Comparison of ENCODE assay signal across 8 cellular contexts in genomic region chr3:42582474-42583070, GRCh38. TPM values are rescaled to one million over a fixed set of nuclear protein-coding genes. Genes with fewer than 3 reads are reported as not detected.
DNase-seq lines count a peak whose midpoint lies in the region; ATAC-seq and TF ChIP-seq lines count a peak whose summit lies in the region.

No MANE protein-coding gene starts in this region.

- POLR2A ChIA-PET in RWPE1 (lab: Yijun Ruan, JAX; ENCODE audit: low non-redundant PET): interaction anchor here (0.6 kb wide), 1 partner anchor 222 kb away, joined by 3 read pairs; no protein-coding TSS in a partner anchor

- WGBS in esophagus squamous epithelium, 2 donors: 0 to 3% methylated on average over 3 of the region's 3 CpGs
- 4 to 7% (median 5%) methylated on average over 3 of the region's 3 CpGs for WGBS in psoas muscle, 3 donors

- peak overlapping the region; percentile 95 for H3K27ac ChIP-seq in RWPE1
- H3K27ac ChIP-seq in esophagus squamous epithelium: peak overlapping the region; percentile 83 to 93 (median 88)
- H3K27ac ChIP-seq in psoas muscle: peak overlapping the region; percentile 85

- no peak for DNase-seq in GM12865 (ENCODE audit: low read depth)
- no peak for DNase-seq in RWPE1 (ENCODE audit: low spot score)
- DNase-seq in esophagus squamous epithelium (lab: John Stamatoyannopoulos, UW): no peak
- no peak for DNase-seq in psoas muscle
- no peak for DNase-seq in stimulated activated CD4-positive, alpha-beta T cell treated with anti-CD3 and anti-CD28 coated beads, Interleukin-2, amount 100 ng/mL, for 48 hours
- DNase-seq in HUDEP-2 (lab: John Stamatoyannopoulos, UW; ENCODE audit: unreplicated experiment in 76 of 76): no peak
- DNase-seq in NAMALWA (ENCODE audit: low spot score): no peak

- H3K9me3 ChIP-seq in esophagus squamous epithelium (no peaks in the 10 kb centered on the region), psoas muscle (no peaks in the 10 kb centered on the region)

- no peak for TF ChIP-seq CTCF in GM12865 (IDR thresholded peaks at IDR 0.05; ENCODE audit: insufficient read depth, low read depth, low read length, missing control alignments)
- no peak; the same call in 1 of the 2 replicates for TF ChIP-seq CTCF in RWPE1 (conservative IDR thresholded peaks at IDR 0.05; ENCODE audit: low read depth)
- no peak for TF ChIP-seq CTCF in esophagus squamous epithelium (IDR thresholded peaks at IDR 0.05)
- TF ChIP-seq CTCF in psoas muscle (IDR thresholded peaks at IDR 0.05): no peak

- CTCF ChIA-PET in RWPE1 (lab: Yijun Ruan, JAX): no interaction called here

- H3K36me3 ChIP-seq in esophagus squamous epithelium (no peaks in the 10 kb centered on the region), psoas muscle (ENCODE audit: insufficient read depth in 1 of 2, low read depth in 1 of 2) (peaks cover 0 to under 1% of the 10 kb centered on the region in 2 donors)

- intact Hi-C loops in esophagus squamous epithelium (cut with DNase I) (loop anchor here (10.0 kb wide), 1 partner anchor 162 kb away; no protein-coding TSS in a partner anchor), psoas muscle (cut with DNase I) (loop anchor here in 1 of 2 donors (5.0 kb wide), 1 partner anchor 165 kb away; no protein-coding TSS in a partner anchor)

- peak overlapping the region; percentile 82 for H3K4me3 ChIP-seq in GM12865 (ENCODE audit: low read depth, low read length)
- H3K4me3 ChIP-seq in esophagus squamous epithelium: peak overlapping the region; percentile 61 to 84 (median 72)
- H3K4me3 ChIP-seq in psoas muscle: peak overlapping the region; percentile 82

- TF ChIP-seq POLR2A in esophagus squamous epithelium (IDR thresholded peaks at IDR 0.05): no peak

- H3K4me1 ChIP-seq in esophagus squamous epithelium: peaks cover 5 to 36% (median 9%) of the 10 kb centered on the region in 3 donors
- peaks cover 16% of the 10 kb centered on the region for H3K4me1 ChIP-seq in psoas muscle

- H3K27me3 ChIP-seq in esophagus squamous epithelium: no peaks in the 10 kb centered on the region
- H3K27me3 ChIP-seq in psoas muscle (ENCODE audit: insufficient read depth in 3 of 3, low read length in 2 of 3): no peaks in the 10 kb centered on the region

- ATAC-seq in psoas muscle: no peak
- no peak for ATAC-seq in GM21723 (IDR thresholded peaks at IDR 0.05; ENCODE audit: unreplicated experiment)

RNA-seq across cellular contexts. Expression of gene SEC22C, which starts 0.8 kb away (rescaled TPM):
- 10 to 100 TPM in 3 of 4 donors, 1 to 10 TPM in 1; 8.8 to 38.5 (median 26.2) TPM for total RNA-seq in esophagus squamous epithelium
- 10 to 100 TPM; 13.0 to 31.0 (median 15.5) TPM for total RNA-seq in psoas muscle
- polyA plus RNA-seq in psoas muscle: 10 to 100 TPM; 11.2 to 46.8 (median 15.5) TPM

RNA-seq across cellular contexts. Expression of gene SS18L2, which starts 8.1 kb away (rescaled TPM):
- total RNA-seq in esophagus squamous epithelium (10 to 100 TPM; 11.4 to 23.5 (median 20.5) TPM), psoas muscle (10 to 100 TPM in 1 of 4 donors, 1 to 10 TPM in 3; 8.2 to 11.2 (median 9.5) TPM)
- polyA plus RNA-seq in psoas muscle: 10 to 100 TPM; 16.8 to 31.6 (median 20.1) TPM

RNA-seq across cellular contexts. Expression of gene NKTR, which starts 17.9 kb away (rescaled TPM):
- total RNA-seq in esophagus squamous epithelium (100 to 1,000 TPM in 1 of 4 donors, 10 to 100 TPM in 3; 18.0 to 112 (median 50.7) TPM), psoas muscle (10 to 100 TPM; 12.9 to 23.0 (median 17.6) TPM)
- 10 to 100 TPM in 2 of 3 donors, 1 to 10 TPM in 1; 9.0 to 14.1 (median 11.1) TPM for polyA plus RNA-seq in psoas muscle
